ENCODE assay signal across 1 cellular context in genomic region chr2:65370387-65371093, GRCh38.
A peak's percentile ranks its signal among the peaks of the same experiment; 100 is the strongest.
TF ChIP-seq lines count a peak whose summit lies in the region.

No MANE protein-coding gene starts in this region.

TF ChIP-seq in HepG2, 621 proteins besides CTCF, POLR2A, EP300 and RAD21 (continued from another document and continues in another):
- no peak for TF ChIP-seq GPN1 (CRISPR knock-in tag; IDR thresholded peaks at IDR 0.05; ENCODE audit: borderline replicate concordance)
- TF ChIP-seq STAG1 (CRISPR knock-in tag; IDR thresholded peaks at IDR 0.05): peak; percentile 19; the same call in 1 of the 2 replicates
- no peak for TF ChIP-seq ZNF510 (CRISPR knock-in tag; IDR thresholded peaks at IDR 0.05; ENCODE audit: low read depth)
- TF ChIP-seq GABPB1 (CRISPR knock-in tag; IDR thresholded peaks at IDR 0.05): no peak
- no peak; the same call in 1 of the 2 replicates for TF ChIP-seq MTA1 (CRISPR knock-in tag; IDR thresholded peaks at IDR 0.05; ENCODE audit: borderline replicate concordance)
- no peak for TF ChIP-seq SMAD1 (CRISPR knock-in tag; IDR thresholded peaks at IDR 0.05; ENCODE audit: borderline replicate concordance, low read depth)
- peak; percentile 20; the same call in 1 of the 2 replicates for TF ChIP-seq TFDP2 (CRISPR knock-in tag; IDR thresholded peaks at IDR 0.05)
- TF ChIP-seq MYC (CRISPR knock-in tag; IDR thresholded peaks at IDR 0.05; ENCODE audit: borderline replicate concordance): peak; percentile 55; the same call in 1 of the 2 replicates
- TF ChIP-seq REXO4 (CRISPR knock-in tag; IDR thresholded peaks at IDR 0.05; ENCODE audit: borderline replicate concordance): no peak
- TF ChIP-seq DPF2 (CRISPR knock-in tag; IDR thresholded peaks at IDR 0.05; ENCODE audit: borderline replicate concordance, low read depth): peak; percentile 68; the same call in 1 of the 2 replicates
- TF ChIP-seq ZNF367 (CRISPR knock-in tag; IDR thresholded peaks at IDR 0.05; ENCODE audit: borderline replicate concordance): no peak
- no peak for TF ChIP-seq PAF1 (CRISPR knock-in tag; IDR thresholded peaks at IDR 0.05)
- TF ChIP-seq TOPORS (CRISPR knock-in tag; IDR thresholded peaks at IDR 0.05): no peak
- no peak for TF ChIP-seq GPBP1L1 (CRISPR knock-in tag; IDR thresholded peaks at IDR 0.05)
- TF ChIP-seq DMAP1 (CRISPR knock-in tag; IDR thresholded peaks at IDR 0.05): 0 out of 2 replicates have a peak, but pooled peaks have one; percentile 11
- no peak for TF ChIP-seq MAFK (conservative IDR thresholded peaks at IDR 0.05 in 1 of 2, IDR thresholded peaks at IDR 0.05 in 1 of 2; ENCODE audit: low read length in 2 of 2)
- TF ChIP-seq SP140L (CRISPR knock-in tag; IDR thresholded peaks at IDR 0.05; ENCODE audit: borderline replicate concordance): no peak
- TF ChIP-seq BCL3 (CRISPR knock-in tag; IDR thresholded peaks at IDR 0.05): 0 out of 2 replicates have a peak, but pooled peaks have one; percentile 34
- 0 out of 2 replicates have a peak, but pooled peaks have one; percentile 55 for TF ChIP-seq ZNF44 (CRISPR knock-in tag; IDR thresholded peaks at IDR 0.05)
- TF ChIP-seq AHDC1 (CRISPR knock-in tag; IDR thresholded peaks at IDR 0.05; ENCODE audit: borderline replicate concordance): peak; percentile 61; the same call in 1 of the 2 replicates
- peak; percentile 96 for TF ChIP-seq SIX4 (CRISPR knock-in tag; IDR thresholded peaks at IDR 0.05)
- no peak for TF ChIP-seq CENPX (CRISPR knock-in tag; IDR thresholded peaks at IDR 0.05)
- TF ChIP-seq ZNF704 (CRISPR knock-in tag; IDR thresholded peaks at IDR 0.05; ENCODE audit: borderline replicate concordance): no peak
- peak; percentile 69 for TF ChIP-seq ELF3 (CRISPR knock-in tag; IDR thresholded peaks at IDR 0.05)
- peak; percentile 91 for TF ChIP-seq ARID5B (CRISPR knock-in tag; IDR thresholded peaks at IDR 0.05)
- TF ChIP-seq ZNF547 (CRISPR knock-in tag; IDR thresholded peaks at IDR 0.05): no peak; the same call in 1 of the 2 replicates
- no peak for TF ChIP-seq ZBTB46 (CRISPR knock-in tag; IDR thresholded peaks at IDR 0.05; ENCODE audit: borderline replicate concordance)
- no peak for TF ChIP-seq PHF20 (CRISPR knock-in tag; IDR thresholded peaks at IDR 0.05)
- TF ChIP-seq XBP1 (CRISPR knock-in tag; IDR thresholded peaks at IDR 0.05): no peak
- no peak for TF ChIP-seq ZNF3 (CRISPR knock-in tag; IDR thresholded peaks at IDR 0.05)
- TF ChIP-seq TOE1 (CRISPR knock-in tag; IDR thresholded peaks at IDR 0.05): no peak; the same call in 1 of the 2 replicates
- no peak for TF ChIP-seq MBNL3 (CRISPR knock-in tag; conservative IDR thresholded peaks at IDR 0.05)
- TF ChIP-seq NR2F6 (IDR thresholded peaks at IDR 0.05): 0 out of 2 replicates have a peak, but pooled peaks have one; percentile 20
- TF ChIP-seq NR2F6 (CRISPR knock-in tag; IDR thresholded peaks at IDR 0.05): no peak; the same call in 1 of the 2 replicates
- peak; percentile 78; the same call in 1 of the 2 replicates for TF ChIP-seq RFXAP (CRISPR knock-in tag; IDR thresholded peaks at IDR 0.05; ENCODE audit: borderline replicate concordance)
- no peak for TF ChIP-seq GMEB2 (CRISPR knock-in tag; IDR thresholded peaks at IDR 0.05; ENCODE audit: low read depth)
- no peak for TF ChIP-seq ZNF354B (CRISPR knock-in tag; IDR thresholded peaks at IDR 0.05)
- peak; percentile 76; the same call in 1 of the 2 replicates for TF ChIP-seq ZNF337 (CRISPR knock-in tag; IDR thresholded peaks at IDR 0.05; ENCODE audit: borderline replicate concordance, low read depth)
- TF ChIP-seq NFYB (CRISPR knock-in tag; IDR thresholded peaks at IDR 0.05): no peak
- TF ChIP-seq PREB (CRISPR knock-in tag; IDR thresholded peaks at IDR 0.05): no peak
- no peak for TF ChIP-seq THYN1 (CRISPR knock-in tag; IDR thresholded peaks at IDR 0.05; ENCODE audit: borderline replicate concordance, low read depth)
- TF ChIP-seq SYNCRIP (IDR thresholded peaks at IDR 0.05; ENCODE audit: insufficient read depth, low read depth, low read length): no peak
- no peak for TF ChIP-seq SPEN (CRISPR knock-in tag; IDR thresholded peaks at IDR 0.05; ENCODE audit: low read depth)
